In the genomic region with DNA sequence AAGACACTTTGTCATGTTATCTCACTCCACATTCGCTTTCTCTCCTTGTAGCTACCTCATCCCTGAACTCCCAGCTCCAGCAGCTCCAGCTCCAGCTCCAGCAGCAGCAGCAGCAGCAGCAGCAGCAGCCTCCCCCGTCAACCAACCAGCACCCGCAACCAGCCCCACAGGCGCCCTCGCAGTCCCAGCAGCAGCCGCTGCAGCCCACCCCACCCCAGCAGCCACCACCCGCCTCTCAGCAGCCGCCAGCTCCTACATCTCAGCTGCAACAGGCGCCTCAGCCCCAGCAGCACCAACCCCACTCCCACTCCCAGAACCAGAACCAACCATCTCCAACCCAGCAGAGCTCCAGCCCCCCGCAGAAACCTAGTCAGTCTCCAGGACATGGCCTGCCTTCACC, we compare ENCODE assay signal across 25 cellular contexts.
DNase-seq lines count a peak whose midpoint lies in the region; ATAC-seq, FAIRE-seq and TF ChIP-seq lines count a peak whose summit lies in the region.
"Had no signal": no experiment of that assay in that cellular context is flagged by ENCODE, and none has a peak within 500 bp of the region (broad histone marks: within the 10 kb centered on the region; RNA-seq: fewer than 3 reads in every experiment).

No MANE protein-coding gene starts in this region.

- no peak overlapping the region for H2BK5ac ChIP-seq in mesenchymal stem cell (ENCODE audit: low read depth, low read length, poor library complexity, severe bottlenecking)

- H3K27me3 ChIP-seq in osteoblast (ENCODE audit: insufficient read depth, low read length): no peaks in the 10 kb centered on the region
- peaks cover 0 to 12% of the 10 kb centered on the region in 2 experiments for H3K27me3 ChIP-seq in mesenchymal stem cell (ENCODE audit: control insufficient read depth in 1 of 2, insufficient read depth in 1 of 2, low read length in 2 of 2)
- H3K27me3 ChIP-seq: BLaER1 had no signal

- H2BK15ac ChIP-seq in mesenchymal stem cell (ENCODE audit: low read depth, poor library complexity, severe bottlenecking): no peak overlapping the region

- WGBS in mesenchymal stem cell: 85% methylated on average over 10 of the region's 10 CpGs

- no peak overlapping the region for H3K4me2 ChIP-seq in osteoblast (ENCODE audit: insufficient read depth, low read length)
- H3K4me2 ChIP-seq in mesenchymal stem cell (ENCODE audit: low read length, poor library complexity, severe bottlenecking): no peak overlapping the region
- H3K4me2 ChIP-seq: BLaER1 had no signal

- H3K23ac ChIP-seq in mesenchymal stem cell (ENCODE audit: low read length in 2 of 2): no peak overlapping the region

- no peak overlapping the region for H3K27ac ChIP-seq in kidney (ENCODE audit: low read depth in 2 of 2, low read length in 2 of 2)
- no peak overlapping the region for H3K27ac ChIP-seq in osteoblast (ENCODE audit: low read depth, low read length)
- H3K27ac ChIP-seq in mesenchymal stem cell (ENCODE audit: low read length, poor library complexity, severe bottlenecking): no peak overlapping the region
- H3K27ac ChIP-seq: BLaER1 had no signal

- no peak for FAIRE-seq in kidney (lab: Jason Lieb, UNC)
- FAIRE-seq: A204.1, G401.6, GM12891, GM19239 had no signal

- no peaks in the 10 kb centered on the region for H3K36me3 Mint-ChIP-seq in stimulated activated effector memory CD8-positive, alpha-beta T cell treated with anti-CD3 and anti-CD28 coated beads, Interleukin-12 subunit alpha, Interleukin-12 subunit beta, amount 100 ng/mL, for 72 hours
- H3K36me3 Mint-ChIP-seq: CD14-positive monocyte; CD4-positive, alpha-beta memory T cell; CD4-positive, CD25-positive, alpha-beta regulatory T cell; CD8-positive, alpha-beta memory T cell had no signal

- no peak overlapping the region for H3K4ac ChIP-seq in mesenchymal stem cell (ENCODE audit: low read depth in 1 of 2, low read length in 2 of 2)

- H3K9me3 ChIP-seq in kidney (ENCODE audit: control insufficient read depth in 1 of 2, low read length in 2 of 2) (no peaks in the 10 kb centered on the region), osteoblast (ENCODE audit: low read depth, low read length) (no peaks in the 10 kb centered on the region), mesenchymal stem cell (ENCODE audit: control insufficient read depth, low read length) (no peaks in the 10 kb centered on the region)
- H3K9me3 ChIP-seq: BE2C, BLaER1 had no signal

- H4K91ac ChIP-seq in mesenchymal stem cell (ENCODE audit: low read length): no peak overlapping the region

- no peaks in the 10 kb centered on the region for H3K79me2 ChIP-seq in osteoblast (ENCODE audit: insufficient read depth, low read length)

- H4K8ac ChIP-seq in mesenchymal stem cell (ENCODE audit: low read length): no peak overlapping the region

- H3K27ac Mint-ChIP-seq in stimulated activated naive CD8-positive, alpha-beta T cell treated with anti-CD3 and anti-CD28 coated beads, Interleukin-15, amount 100 ng/mL, for 72 hours: peak overlapping the region in 1 of 2 donors; percentile 29
- H3K27ac Mint-ChIP-seq in stimulated activated effector memory CD8-positive, alpha-beta T cell treated with anti-CD3 and anti-CD28 coated beads, Interleukin-12 subunit alpha, Interleukin-12 subunit beta, amount 100 ng/mL, for 72 hours: peak overlapping the region; percentile 13
- H3K27ac Mint-ChIP-seq: CD14-positive monocyte; CD4-positive, alpha-beta memory T cell; CD4-positive, CD25-positive, alpha-beta regulatory T cell had no signal

- H3K27me3 Mint-ChIP-seq in stimulated activated naive CD8-positive, alpha-beta T cell treated with anti-CD3 and anti-CD28 coated beads, Interleukin-15, amount 100 ng/mL, for 72 hours: peaks cover 24% of the 10 kb centered on the region
- H3K27me3 Mint-ChIP-seq: CD4-positive, CD25-positive, alpha-beta regulatory T cell had no signal

- no peak overlapping the region for H3K4me3 Mint-ChIP-seq in stimulated activated naive CD8-positive, alpha-beta T cell treated with anti-CD3 and anti-CD28 coated beads, Interleukin-15, amount 100 ng/mL, for 72 hours
- no peak overlapping the region for H3K4me3 Mint-ChIP-seq in stimulated activated effector memory CD8-positive, alpha-beta T cell treated with anti-CD3 and anti-CD28 coated beads, Interleukin-12 subunit alpha, Interleukin-12 subunit beta, amount 100 ng/mL, for 72 hours
- H3K4me3 Mint-ChIP-seq: CD14-positive monocyte; CD4-positive, alpha-beta memory T cell; CD4-positive, CD25-positive, alpha-beta regulatory T cell; CD8-positive, alpha-beta memory T cell had no signal

- intact Hi-C loops in kidney (cut with DNase I): no loop called here

- TF ChIP-seq CTCF in kidney (IDR thresholded peaks at IDR 0.05; ENCODE audit: borderline replicate concordance, extremely low read depth, insufficient read depth) (no peak), osteoblast (IDR thresholded peaks at IDR 0.05; ENCODE audit: extremely low read depth, low read depth, low read length) (no peak)

- no peak overlapping the region for H2BK120ac ChIP-seq in mesenchymal stem cell (ENCODE audit: low read depth, low read length)

- H3K9ac ChIP-seq in kidney (ENCODE audit: low read length in 2 of 2): no peak overlapping the region
- H3K9ac ChIP-seq in mesenchymal stem cell (ENCODE audit: low read length): no peak overlapping the region
- H3K9ac ChIP-seq: BLaER1 had no signal

- H3K9me3 Mint-ChIP-seq in stimulated activated naive CD8-positive, alpha-beta T cell treated with anti-CD3 and anti-CD28 coated beads, Interleukin-15, amount 100 ng/mL, for 72 hours: no peaks in the 10 kb centered on the region
- no peaks in the 10 kb centered on the region for H3K9me3 Mint-ChIP-seq in stimulated activated effector memory CD8-positive, alpha-beta T cell treated with anti-CD3 and anti-CD28 coated beads, Interleukin-12 subunit alpha, Interleukin-12 subunit beta, amount 100 ng/mL, for 72 hours
- H3K9me3 Mint-ChIP-seq: CD14-positive monocyte; CD4-positive, alpha-beta memory T cell had no signal

- no peak overlapping the region for H2AFZ ChIP-seq in osteoblast (ENCODE audit: low read length)
- no peak overlapping the region for H2AFZ ChIP-seq in mesenchymal stem cell (ENCODE audit: low read depth, low read length)

- no peak overlapping the region for H3K18ac ChIP-seq in mesenchymal stem cell (ENCODE audit: low read depth in 1 of 2, low read length in 2 of 2)

- H3K4me1 Mint-ChIP-seq in stimulated activated naive CD8-positive, alpha-beta T cell treated with anti-CD3 and anti-CD28 coated beads, Interleukin-15, amount 100 ng/mL, for 72 hours: no peaks in the 10 kb centered on the region
- no peaks in the 10 kb centered on the region for H3K4me1 Mint-ChIP-seq in stimulated activated effector memory CD8-positive, alpha-beta T cell treated with anti-CD3 and anti-CD28 coated beads, Interleukin-12 subunit alpha, Interleukin-12 subunit beta, amount 100 ng/mL, for 72 hours
- H3K4me1 Mint-ChIP-seq: CD14-positive monocyte; CD4-positive, alpha-beta memory T cell; CD4-positive, CD25-positive, alpha-beta regulatory T cell; CD8-positive, alpha-beta memory T cell had no signal

- no peaks in the 10 kb centered on the region for H3K4me1 ChIP-seq in kidney (ENCODE audit: control insufficient read depth in 1 of 2, insufficient read depth in 1 of 2, low read depth in 1 of 2, low read length in 2 of 2)
- no peaks in the 10 kb centered on the region for H3K4me1 ChIP-seq in osteoblast (ENCODE audit: insufficient read depth, low read length)
- H3K4me1 ChIP-seq in mesenchymal stem cell (ENCODE audit: control insufficient read depth, insufficient read depth, low read depth, low read length): no peaks in the 10 kb centered on the region
- H3K4me1 ChIP-seq: BE2C, BLaER1 had no signal

- H3K36me3 ChIP-seq in kidney (ENCODE audit: control insufficient read depth in 1 of 2, insufficient read depth in 2 of 2, low read length in 2 of 2): no peaks in the 10 kb centered on the region
- no peaks in the 10 kb centered on the region for H3K36me3 ChIP-seq in osteoblast (ENCODE audit: insufficient read depth, low read length)
- H3K36me3 ChIP-seq in mesenchymal stem cell (ENCODE audit: control insufficient read depth in 1 of 2, insufficient read depth in 2 of 2, low read depth in 1 of 2, low read length in 2 of 2): no peaks in the 10 kb centered on the region
- H3K36me3 ChIP-seq: BE2C, BLaER1 had no signal

- H3K4me3 ChIP-seq in kidney (ENCODE audit: low read length in 2 of 2) (no peak overlapping the region), osteoblast (ENCODE audit: insufficient read depth, low read length) (no peak overlapping the region), mesenchymal stem cell (ENCODE audit: insufficient read depth in 1 of 2, low read depth in 1 of 2, low read length in 2 of 2) (peak overlapping the region in 1 of 2 experiments; percentile 18)
- H3K4me3 ChIP-seq: BLaER1 had no signal

- no peak overlapping the region for H2BK12ac ChIP-seq in mesenchymal stem cell (ENCODE audit: low read length in 2 of 2)

- no peak for DNase-seq in stimulated activated naive CD8-positive, alpha-beta T cell treated with anti-CD3 and anti-CD28 coated beads, Interleukin-15, amount 100 ng/mL, for 72 hours
- no peak for DNase-seq in stimulated activated naive CD8-positive, alpha-beta T cell treated with anti-CD3 and anti-CD28 coated beads, Interleukin-15, Interleukin-2, amounts not matched to agents 100 U/mL and 50 U/mL, for 24 hours
- DNase-seq in kidney (peak; percentile 54), osteoblast (ENCODE audit: insufficient read length, low spot score, missing footprints) (peak; percentile 47), iPS-NIHi11 (ENCODE audit: low spot score) (no peak), mesenchymal stem cell (no peak)
- DNase-seq in stimulated activated effector memory CD8-positive, alpha-beta T cell treated with anti-CD3 and anti-CD28 coated beads, Interleukin-12 subunit alpha, Interleukin-12 subunit beta, amount 100 ng/mL, for 72 hours (ENCODE audit: low spot score in 2 of 2): no peak
- DNase-seq: 8988T; ACHN; BE2C; C1 segment of cervical spinal cord; CD4-positive, alpha-beta memory T cell; CD4-positive, CD25-positive, alpha-beta regulatory T cell; CD8-positive, alpha-beta memory T cell; COR-L47; DMS 273 treated with DMSO at 0.1 percent for 48 hours; DMS79 treated with DMSO at 0.1 percent for 48 hours; GF-D8 had no signal

- H4K20me1 ChIP-seq in osteoblast (ENCODE audit: insufficient read depth, low read length): no peaks in the 10 kb centered on the region
- H4K20me1 ChIP-seq: BLaER1 had no signal

- no peak overlapping the region for H2AK5ac ChIP-seq in mesenchymal stem cell (ENCODE audit: low read length, severe bottlenecking)

- no peak overlapping the region for H3K14ac ChIP-seq in mesenchymal stem cell (ENCODE audit: low read length in 2 of 2)

- H3K79me1 ChIP-seq in mesenchymal stem cell (replicated peaks; ENCODE audit: low read length, poor library complexity, severe bottlenecking): no peaks in the 10 kb centered on the region

- ATAC-seq in stimulated activated naive CD8-positive, alpha-beta T cell treated with anti-CD3 and anti-CD28 coated beads, Interleukin-15, amount 100 ng/mL, for 72 hours: peak; percentile 26
- no peak for ATAC-seq in stimulated activated naive CD8-positive, alpha-beta T cell treated with anti-CD3 and anti-CD28 coated beads, Interleukin-15, Interleukin-2, amounts not matched to agents 100 U/mL and 50 U/mL, for 24 hours
- ATAC-seq in stimulated activated effector memory CD8-positive, alpha-beta T cell treated with anti-CD3 and anti-CD28 coated beads, Interleukin-12 subunit alpha, Interleukin-12 subunit beta, amount 100 ng/mL, for 72 hours: peak; percentile 15
- no peak for ATAC-seq in GM21526 (IDR thresholded peaks at IDR 0.05; ENCODE audit: low FRiP score, unreplicated experiment)

Comparison
In these comparisons a context has a peak if more than half of its experiments do, and no peak if none do; other contexts are left out.
1. ATAC-seq: peak in stimulated activated naive CD8-positive, alpha-beta T cell treated with anti-CD3 and anti-CD28 coated beads, Interleukin-15, amount 100 ng/mL, for 72 hours (single experiment) and stimulated activated effector memory CD8-positive, alpha-beta T cell treated with anti-CD3 and anti-CD28 coated beads, Interleukin-12 subunit alpha, Interleukin-12 subunit beta, amount 100 ng/mL, for 72 hours (single experiment); none in stimulated activated naive CD8-positive, alpha-beta T cell treated with anti-CD3 and anti-CD28 coated beads, Interleukin-15, Interleukin-2, amounts not matched to agents 100 U/mL and 50 U/mL, for 24 hours (single experiment) and GM21526 (single experiment).
2. DNase-seq: peak in kidney (single experiment) and osteoblast (single experiment); none in stimulated activated naive CD8-positive, alpha-beta T cell treated with anti-CD3 and anti-CD28 coated beads, Interleukin-15, amount 100 ng/mL, for 72 hours (0 of 2), stimulated activated naive CD8-positive, alpha-beta T cell treated with anti-CD3 and anti-CD28 coated beads, Interleukin-15, Interleukin-2, amounts not matched to agents 100 U/mL and 50 U/mL, for 24 hours (single experiment), stimulated activated effector memory CD8-positive, alpha-beta T cell treated with anti-CD3 and anti-CD28 coated beads, Interleukin-12 subunit alpha, Interleukin-12 subunit beta, amount 100 ng/mL, for 72 hours (0 of 2), iPS-NIHi11 (single experiment) and mesenchymal stem cell (single experiment).